ENCODE assay signal across 10 cellular contexts in genomic region chr3:114899186-114899931, GRCh38.
A peak's percentile ranks its signal among the peaks of the same experiment; 100 is the strongest.
DNase-seq lines count a peak whose midpoint lies in the region; ATAC-seq and TF ChIP-seq lines count a peak whose summit lies in the region.
"Had no signal": no experiment of that assay in that cellular context is flagged by ENCODE, and none has a peak within 500 bp of the region (broad histone marks: within the 10 kb centered on the region; RNA-seq: fewer than 3 reads in every experiment).

No MANE protein-coding gene starts in this region.

- TF ChIP-seq CTCF in gastrocnemius medialis (IDR thresholded peaks at IDR 0.05 in 4 of 5, conservative IDR thresholded peaks at IDR 0.05 in 1 of 5) (no peak), nephron progenitor cell (IDR thresholded peaks at IDR 0.05) (no peak), vagina (IDR thresholded peaks at IDR 0.05) (no peak)

- no peaks in the 10 kb centered on the region for H3K9me3 ChIP-seq in gastrocnemius medialis
- no peaks in the 10 kb centered on the region for H3K9me3 ChIP-seq in vagina

- H3K4me3 Mint-ChIP-seq in nephron progenitor cell: no peak overlapping the region
- H3K4me3 Mint-ChIP-seq: activated naive CD8-positive, alpha-beta T cell treated with anti-CD3 and anti-CD28 coated beads, Interleukin-2, amount 10 ng/mL, durations not matched to agents 7 days and 5 days had no signal

- DNase-seq in NCI-H446 (lab: John Stamatoyannopoulos, UW) (peak; percentile 59 to 65), Right ventricle myocardium superior (no peak), gastrocnemius medialis (peak; percentile 40 to 63), nephron progenitor cell (no peak), vagina (ENCODE audit: extremely low spot score in 2 of 2) (no peak)
- no peak for DNase-seq in stimulated activated CD4-positive, alpha-beta T cell treated with anti-CD3 and anti-CD28 coated beads, Interleukin-4, amount 100 ng/mL, for 4 hours
- DNase-seq: activated naive CD8-positive, alpha-beta T cell treated with anti-CD3 and anti-CD28 coated beads, Interleukin-2, amount 10 ng/mL, durations not matched to agents 7 days and 5 days had no signal

- H3K36me3 Mint-ChIP-seq in nephron progenitor cell (ENCODE audit: low read depth): no peaks in the 10 kb centered on the region

- H3K4me1 ChIP-seq in gastrocnemius medialis (peaks cover 52 to 56% of the 10 kb centered on the region in 2 donors), vagina (peaks cover 23% of the 10 kb centered on the region)

- H3K4me3 ChIP-seq in gastrocnemius medialis (peak overlapping the region in 3 of 4 donors; percentile 2 to 32 (median 22)), vagina (no peak overlapping the region)
- H3K4me3 ChIP-seq: SK-N-MC had no signal

- in situ Hi-C loops in gastrocnemius medialis (cut with MboI; ENCODE audit: low sequenced_read_pairs in 4 of 4): no loop called here

- H3K9me3 Mint-ChIP-seq in nephron progenitor cell: no peaks in the 10 kb centered on the region
- H3K9me3 Mint-ChIP-seq: activated naive CD8-positive, alpha-beta T cell treated with anti-CD3 and anti-CD28 coated beads, Interleukin-2, amount 10 ng/mL, durations not matched to agents 7 days and 5 days had no signal

- H3K27ac Mint-ChIP-seq in nephron progenitor cell: no peak overlapping the region
- H3K27ac Mint-ChIP-seq: activated naive CD8-positive, alpha-beta T cell treated with anti-CD3 and anti-CD28 coated beads, Interleukin-2, amount 10 ng/mL, durations not matched to agents 7 days and 5 days had no signal

- H3K36me3 ChIP-seq in gastrocnemius medialis (no peaks in the 10 kb centered on the region), vagina (no peaks in the 10 kb centered on the region)

- intact Hi-C loops in Right ventricle myocardium superior (cut with DNase I): no loop called here
- intact Hi-C loops in gastrocnemius medialis (cut with DNase I; ENCODE audit: low total_unique reads): loop anchor here (10.0 kb wide), 2 partner anchors 275 to 535 kb away; no protein-coding TSS in a partner anchor
- intact Hi-C loops in vagina (cut with DNase I): no loop called here

- H3K27ac ChIP-seq in gastrocnemius medialis (peak overlapping the region; percentile 64 to 78 (median 68)), vagina (no peak overlapping the region)
- H3K27ac ChIP-seq: SK-N-MC had no signal

- no peaks in the 10 kb centered on the region for H3K27me3 ChIP-seq in gastrocnemius medialis
- no peaks in the 10 kb centered on the region for H3K27me3 ChIP-seq in vagina

- no peak for TF ChIP-seq POLR2A in gastrocnemius medialis (IDR thresholded peaks at IDR 0.05)
- no peak for TF ChIP-seq POLR2A in vagina (IDR thresholded peaks at IDR 0.05)

- H3K27me3 Mint-ChIP-seq in nephron progenitor cell (ENCODE audit: low read depth, poor library complexity): no peaks in the 10 kb centered on the region
- H3K27me3 Mint-ChIP-seq: activated naive CD8-positive, alpha-beta T cell treated with anti-CD3 and anti-CD28 coated beads, Interleukin-2, amount 10 ng/mL, durations not matched to agents 7 days and 5 days had no signal

- ATAC-seq in HG02678 (IDR thresholded peaks at IDR 0.05; ENCODE audit: unreplicated experiment) (peak; percentile 54), Right ventricle myocardium superior (ENCODE audit: poor library complexity) (peak; percentile 73), gastrocnemius medialis (peak; percentile 88 to 93), SK-N-SH treated with all-trans-retinoic acid at 6 μM for 48 hours (no peak)

- peaks cover 21% of the 10 kb centered on the region for H3K4me1 Mint-ChIP-seq in nephron progenitor cell

TF ChIP-seq in SK-N-SH treated with all-trans-retinoic acid at 6 μM for 48 hours, 23 proteins besides CTCF, POLR2A, EP300 and RAD21:
- TF ChIP-seq CREB5 (CRISPR knock-in tag; IDR thresholded peaks at IDR 0.05; ENCODE audit: low read depth): no peak
- TF ChIP-seq SNAI2 (CRISPR knock-in tag; IDR thresholded peaks at IDR 0.05): no peak
- TF ChIP-seq GLIS3 (CRISPR knock-in tag; IDR thresholded peaks at IDR 0.05): no peak
- TF ChIP-seq, protein P1, sequence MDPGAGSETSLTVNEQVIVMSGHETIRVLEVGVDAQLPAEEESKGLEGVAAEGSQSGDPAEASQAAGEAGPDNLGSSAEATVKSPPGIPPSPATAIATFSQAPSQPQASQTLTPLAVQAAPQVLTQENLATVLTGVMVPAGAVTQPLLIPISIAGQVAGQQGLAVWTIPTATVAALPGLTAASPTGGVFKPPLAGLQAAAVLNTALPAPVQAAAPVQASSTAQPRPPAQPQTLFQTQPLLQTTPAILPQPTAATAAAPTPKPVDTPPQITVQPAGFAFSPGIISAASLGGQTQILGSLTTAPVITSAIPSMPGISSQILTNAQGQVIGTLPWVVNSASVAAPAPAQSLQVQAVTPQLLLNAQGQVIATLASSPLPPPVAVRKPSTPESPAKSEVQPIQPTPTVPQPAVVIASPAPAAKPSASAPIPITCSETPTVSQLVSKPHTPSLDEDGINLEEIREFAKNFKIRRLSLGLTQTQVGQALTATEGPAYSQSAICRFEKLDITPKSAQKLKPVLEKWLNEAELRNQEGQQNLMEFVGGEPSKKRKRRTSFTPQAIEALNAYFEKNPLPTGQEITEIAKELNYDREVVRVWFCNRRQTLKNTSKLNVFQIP (CRISPR knock-in tag; IDR thresholded peaks at IDR 0.05; ENCODE audit: borderline replicate concordance, low read depth): no peak
- no peak for TF ChIP-seq OSR1 (CRISPR knock-in tag; IDR thresholded peaks at IDR 0.05)
- TF ChIP-seq PPARA (CRISPR knock-in tag; IDR thresholded peaks at IDR 0.05; ENCODE audit: borderline replicate concordance): no peak
- no peak for TF ChIP-seq ZNF8 (CRISPR knock-in tag; IDR thresholded peaks at IDR 0.05)
- no peak for TF ChIP-seq ZNF70 (CRISPR knock-in tag; IDR thresholded peaks at IDR 0.05)
- no peak for TF ChIP-seq CSRNP3 (CRISPR knock-in tag; IDR thresholded peaks at IDR 0.05)
- TF ChIP-seq PATZ1 (CRISPR knock-in tag; IDR thresholded peaks at IDR 0.05; ENCODE audit: borderline replicate concordance): no peak

Comparison
In these comparisons a context has a peak if more than half of its experiments do, and no peak if none do; other contexts are left out.
1. DNase-seq: peak in NCI-H446 (2 of 2) and gastrocnemius medialis (2 of 2); none in Right ventricle myocardium superior (single experiment), nephron progenitor cell (single experiment), stimulated activated CD4-positive, alpha-beta T cell treated with anti-CD3 and anti-CD28 coated beads, Interleukin-4, amount 100 ng/mL, for 4 hours (0 of 2) and vagina (0 of 2).
2. H3K4me3 ChIP-seq: peak in gastrocnemius medialis (3 of 4); none in vagina (0 of 2).